In genomic region chr3:88131695-88132094, GRCh38 we compare ENCODE assay signal across 22 cellular contexts. TPM values are rescaled to one million over a fixed set of nuclear protein-coding genes. Genes with fewer than 3 reads are reported as not detected.
DNase-seq lines count a peak whose midpoint lies in the region; ATAC-seq and TF ChIP-seq lines count a peak whose summit lies in the region.
"Had no signal": no experiment of that assay in that cellular context is flagged by ENCODE, and none has a peak within 500 bp of the region (broad histone marks: within the 10 kb centered on the region; RNA-seq: fewer than 3 reads in every experiment).

No MANE protein-coding gene starts in this region.

- no peak for TF ChIP-seq EP300 in SK-N-SH (IDR thresholded peaks at IDR 0.05; ENCODE audit: borderline replicate concordance in 1 of 2, low read depth in 1 of 2, low read length in 1 of 2)

- no peak for TF ChIP-seq RAD21 in SK-N-SH (IDR thresholded peaks at IDR 0.05; ENCODE audit: low read length)

- H4K20me1 ChIP-seq in BLaER1 treated with 17β-estradiol and CSF1 and Interleukin-3, amounts not matched to agents 10 nM and 100 nM, result peaks cover 0 to 31% (median 0%) of the 10 kb centered on the region in 11 experiments; a peak in 7 of 22 replicates
- H4K20me1 ChIP-seq in SK-N-SH (ENCODE audit: insufficient read depth) (no peaks in the 10 kb centered on the region), PC-3 (ENCODE audit: low read length) (0 out of 2 replicates have a peak, but pooled peaks cover 3% of the 10 kb centered on the region)

- POLR2A ChIA-PET in SK-N-SH (lab: Yijun Ruan, JAX) (no interaction called here), PC-3 (lab: Charles Lee; ENCODE audit: unreplicated experiment) (no interaction called here)

- intact Hi-C loops in PC-3 (cut with micrococcal nuclease), result no loop called here
- intact Hi-C loops in body of pancreas (cut with DNase I), result no loop called here

- peaks cover 18% of the 10 kb centered on the region for H3K36me3 Mint-ChIP-seq in brain
- peaks cover 7% of the 10 kb centered on the region for H3K36me3 Mint-ChIP-seq in endodermal cell (ENCODE audit: low read depth)

- H3K27ac ChIP-seq in BLaER1 treated with 17β-estradiol and CSF1 and Interleukin-3, amounts not matched to agents 10 nM and 100 nM, result peak overlapping the region in 5 of 11 experiments; percentile 15 to 43 (median 29); a peak in 4 of 22 replicates
- peak overlapping the region in 1 of 2 experiments; percentile 13; a peak in 1 of 4 replicates for H3K27ac ChIP-seq in SK-N-SH (ENCODE audit: low read depth in 2 of 2, low read length in 1 of 2)
- peak overlapping the region; percentile 58 for H3K27ac ChIP-seq in mesodermal cell (ENCODE audit: low read depth, low read length, severe bottlenecking)
- no peak overlapping the region for H3K27ac ChIP-seq in endodermal cell (ENCODE audit: low read depth, low read length)
- H3K27ac ChIP-seq in PC-3 (ENCODE audit: low read length), result no peak overlapping the region
- no peak overlapping the region for H3K27ac ChIP-seq in body of pancreas
- H3K27ac ChIP-seq: A549, C4-2B, HL-60, PC-9, RWPE1 had no signal

- H3K4me3 ChIP-seq in BLaER1 treated with 17β-estradiol and CSF1 and Interleukin-3, amounts not matched to agents 10 nM and 100 nM, result peak overlapping the region in 1 of 10 experiments; percentile 9; a peak in 1 of 20 replicates
- H3K4me3 ChIP-seq in SK-N-SH (ENCODE audit: low read depth in 2 of 2, low read length in 1 of 2) (no peak overlapping the region), mesodermal cell (ENCODE audit: extremely low read depth, insufficient read depth, low read length, poor library complexity, severe bottlenecking) (no peak overlapping the region), endodermal cell (ENCODE audit: low read length) (no peak overlapping the region), PC-3 (ENCODE audit: low read length) (no peak overlapping the region), body of pancreas (no peak overlapping the region)
- H3K4me3 ChIP-seq: A549, PC-9 had no signal

- H3F3A ChIP-seq in SK-N-SH (replicated peaks; ENCODE audit: insufficient read depth) (peaks cover 5% of the 10 kb centered on the region), PC-3 (ENCODE audit: low read length, unreplicated experiment) (no peaks in the 10 kb centered on the region)

- H3K4me1 ChIP-seq in BLaER1 treated with 17β-estradiol and CSF1 and Interleukin-3, amounts not matched to agents 10 nM and 100 nM, result peaks cover 0 to 59% (median 34%) of the 10 kb centered on the region in 10 experiments; a peak in 16 of 20 replicates
- H3K4me1 ChIP-seq in SK-N-SH (ENCODE audit: control insufficient read depth in 1 of 2, insufficient read depth in 2 of 2, low read depth in 1 of 2, low read length in 1 of 2) (peaks cover 9 to 10% of the 10 kb centered on the region in 2 experiments; a peak in 3 of 4 replicates), mesodermal cell (ENCODE audit: control insufficient read depth, insufficient read depth, low read length, poor library complexity, severe bottlenecking) (peaks cover 24% of the 10 kb centered on the region), endodermal cell (ENCODE audit: control insufficient read depth, insufficient read depth, low read length) (no peaks in the 10 kb centered on the region), PC-3 (ENCODE audit: insufficient read depth, low read length) (no peaks in the 10 kb centered on the region), body of pancreas (no peaks in the 10 kb centered on the region)
- H3K4me1 ChIP-seq: A549 had no signal

- H3K27me3 Mint-ChIP-seq in brain, result no peaks in the 10 kb centered on the region
- no peaks in the 10 kb centered on the region for H3K27me3 Mint-ChIP-seq in endodermal cell (ENCODE audit: insufficient read depth)

- H3K27me3 ChIP-seq in BLaER1 treated with 17β-estradiol and CSF1 and Interleukin-3, amounts not matched to agents 10 nM and 100 nM, result no peaks in the 10 kb centered on the region
- H3K27me3 ChIP-seq in SK-N-SH (ENCODE audit: insufficient read depth), result no peaks in the 10 kb centered on the region
- no peaks in the 10 kb centered on the region for H3K27me3 ChIP-seq in endodermal cell (ENCODE audit: control insufficient read depth, insufficient read depth, low read length, poor library complexity, severe bottlenecking)
- H3K27me3 ChIP-seq in PC-3 (ENCODE audit: low read length), result no peaks in the 10 kb centered on the region
- no peaks in the 10 kb centered on the region for H3K27me3 ChIP-seq in body of pancreas

- H2AFZ ChIP-seq in SK-N-SH (ENCODE audit: low read depth), result no peak overlapping the region
- H2AFZ ChIP-seq in PC-3 (ENCODE audit: low read length), result no peak overlapping the region
- H2AFZ ChIP-seq: PC-9 had no signal

- peak overlapping the region in 1 of 11 experiments; percentile 19; a peak in 3 of 22 replicates for H3K9ac ChIP-seq in BLaER1 treated with 17β-estradiol and CSF1 and Interleukin-3, amounts not matched to agents 10 nM and 100 nM
- H3K9ac ChIP-seq in SK-N-SH (no peak overlapping the region), endodermal cell (ENCODE audit: extremely low read depth, low read length, poor library complexity, severe bottlenecking) (no peak overlapping the region), PC-3 (ENCODE audit: low read length) (no peak overlapping the region)

- peak overlapping the region in 8 of 11 experiments; percentile 34 to 79 (median 62); a peak in 13 of 22 replicates for H3K4me2 ChIP-seq in BLaER1 treated with 17β-estradiol and CSF1 and Interleukin-3, amounts not matched to agents 10 nM and 100 nM
- H3K4me2 ChIP-seq in SK-N-SH (no peak overlapping the region), PC-3 (ENCODE audit: low read length) (no peak overlapping the region)
- H3K4me2 ChIP-seq: A549, PC-9 had no signal

- no TSS peak for BruUV-seq in PC-3 (replicated peaks; lab: Mats Ljungman, UMichigan)

- no peaks in the 10 kb centered on the region; a peak in 1 of 22 replicates for H3K9me3 ChIP-seq in BLaER1 treated with 17β-estradiol and CSF1 and Interleukin-3, amounts not matched to agents 10 nM and 100 nM (replicated peaks in 1 of 11)
- H3K9me3 ChIP-seq in SK-N-SH (no peaks in the 10 kb centered on the region), mesodermal cell (ENCODE audit: control insufficient read depth, low read length) (no peaks in the 10 kb centered on the region), endodermal cell (ENCODE audit: control insufficient read depth, low read length) (no peaks in the 10 kb centered on the region), PC-3 (ENCODE audit: low read length) (no peaks in the 10 kb centered on the region), body of pancreas (no peaks in the 10 kb centered on the region)
- H3K9me3 ChIP-seq: A549 had no signal

- 94% methylated on average over 1 of the region's 1 CpG for WGBS in SK-N-SH (ENCODE audit: low lambda C conversion rate)
- no CpG with 5 or more reads among the region's 1 CpG for WGBS in mesodermal cell (ENCODE audit: insufficient coverage in 2 of 2), 2 experiments
- 100% methylated on average over 1 of the region's 1 CpG; no CpG with 5 or more reads in 1 of the 2 experiments for WGBS in endodermal cell (ENCODE audit: insufficient coverage in 1 of 2, insufficient read length in 1 of 2), 2 experiments
- WGBS in body of pancreas, 2 donors, result 82 to 97% methylated on average over 1 of the region's 1 CpG

- in situ Hi-C loops in KBM-7 (cut with MboI; ENCODE audit: low pct_unique_long_range_greater_than_20kb, low sequenced_read_pairs), result no loop called here

- DNase-seq in SK-N-SH (no peak), endodermal cell (no peak), PC-3 (no peak), KBM-7 (no peak), body of pancreas (no peak)
- DNase-seq: DMS79 treated with DMSO at 0.1 percent for 48 hours, H7, Kasumi-1, MM.1S, NCI-H1092, NCI-H1436 treated with DMSO at 0.1 percent for 48 hours, NCI-H2029, NCI-H345, NCI-H524 treated with DMSO at 0.1 percent for 48 hours, PC-9 had no signal

- no peaks in the 10 kb centered on the region for H3K9me2 ChIP-seq in SK-N-SH
- H3K9me2 ChIP-seq in PC-3 (replicated peaks; ENCODE audit: low read length), result no peaks in the 10 kb centered on the region

- H3K4me1 Mint-ChIP-seq in brain, result peaks cover 22% of the 10 kb centered on the region
- no peaks in the 10 kb centered on the region for H3K4me1 Mint-ChIP-seq in endodermal cell

- H3K36me3 ChIP-seq in BLaER1 treated with 17β-estradiol and CSF1 and Interleukin-3, amounts not matched to agents 10 nM and 100 nM, result peaks cover 44 to 94% (median 66%) of the 10 kb centered on the region in 11 experiments
- H3K36me3 ChIP-seq in SK-N-SH (replicated peaks in 1 of 2; ENCODE audit: control insufficient read depth in 1 of 2, insufficient read depth in 2 of 2, low read length in 1 of 2) (peaks cover 32 to 38% of the 10 kb centered on the region in 2 experiments), mesodermal cell (ENCODE audit: control insufficient read depth, insufficient read depth, low read length) (peaks cover 9% of the 10 kb centered on the region), endodermal cell (ENCODE audit: control insufficient read depth, insufficient read depth, low read length) (peaks cover 31% of the 10 kb centered on the region), PC-3 (ENCODE audit: low read depth, low read length) (peaks cover 28% of the 10 kb centered on the region; the same call in 1 of the 2 replicates), body of pancreas (replicated peaks in 1 of 2; ENCODE audit: insufficient read depth in 1 of 2, low read depth in 2 of 2) (peaks cover 4 to 5% of the 10 kb centered on the region in 2 donors)

- peak overlapping the region in 3 of 5 experiments; percentile 26 to 52 (median 48) for H3K27ac Mint-ChIP-seq in brain
- H3K27ac Mint-ChIP-seq in endodermal cell, result no peak overlapping the region

- H3K9me3 Mint-ChIP-seq in brain (no peaks in the 10 kb centered on the region), endodermal cell (no peaks in the 10 kb centered on the region)

- no peak for TF ChIP-seq POLR2A in body of pancreas (IDR thresholded peaks at IDR 0.05)

- H3K4me3 Mint-ChIP-seq in brain (no peak overlapping the region), endodermal cell (no peak overlapping the region)

- H3K79me2 ChIP-seq in SK-N-SH (ENCODE audit: insufficient read depth) (peaks cover 17% of the 10 kb centered on the region), PC-3 (ENCODE audit: low read length) (peaks cover 5% of the 10 kb centered on the region; the same call in 1 of the 2 replicates)

- no peak for ATAC-seq in PC-3
- no peak for ATAC-seq in body of pancreas
- ATAC-seq: A549 had no signal

- CTCF ChIA-PET in SK-N-SH (lab: Yijun Ruan, JAX), result no interaction called here
- CTCF ChIA-PET in PC-3 (lab: Charles Lee), result no interaction called here

- TF ChIP-seq CTCF in SK-N-SH (IDR thresholded peaks at IDR 0.05) (no peak), brain (conservative IDR thresholded peaks at IDR 0.05) (no peak), endodermal cell (conservative IDR thresholded peaks at IDR 0.05) (no peak), PC-3 (conservative IDR thresholded peaks at IDR 0.05; ENCODE audit: low read depth, low read length) (no peak), body of pancreas (IDR thresholded peaks at IDR 0.05) (no peak)

RNA-seq across cellular contexts. Expression of gene C3orf38, which starts 18.1 kb away (rescaled TPM):
- polyA plus RNA-seq in SK-N-SH (2012; rRNA removed), result 4.5 and 5.4 TPM in 2 replicates
- 6.8 and 9.0 TPM in 2 replicates for polyA plus RNA-seq in SK-N-SH (2012; cell fraction: cytosol; rRNA removed)
- 1.8 and 3.5 TPM in 2 replicates for polyA plus RNA-seq in SK-N-SH (2012; cell fraction: nucleus; rRNA removed)
- polyA plus RNA-seq in brain (ENCODE audit: insufficient read depth, low read depth, low replicate concordance), result 9.9 TPM
- polyA plus RNA-seq in mesodermal cell (2013, experiment 1 of 2), result 25.4 TPM
- 26.6 TPM for polyA plus RNA-seq in mesodermal cell (2013, experiment 2 of 2)
- total RNA-seq in endodermal cell, result 10 to 100 TPM; 35.9 to 37.9 TPM
- polyA plus RNA-seq in endodermal cell (2013, experiment 1 of 2), result 34.3 TPM
- polyA plus RNA-seq in endodermal cell (2013, experiment 2 of 2), result 29.4 TPM
- total RNA-seq in PC-3 (2014; rRNA removed), result 15.7 and 24.3 TPM in 2 replicates
- 10 to 100 TPM in 1 of 2 donors, 1 to 10 TPM in 1; 9.6 to 10.6 TPM for total RNA-seq in body of pancreas

Comparison
In these comparisons a context has a peak if more than half of its experiments do, and no peak if none do; other contexts are left out.
1. H3K4me2 ChIP-seq: peak in BLaER1 treated with 17β-estradiol and CSF1 and Interleukin-3, amounts not matched to agents 10 nM and 100 nM (8 of 11); none in SK-N-SH (single experiment) and PC-3 (single experiment).